Comparison of ENCODE assay signal across 8 cellular contexts in genomic region chr4:56506110-56506705, GRCh38. TPM values are rescaled to one million over a fixed set of nuclear protein-coding genes. Genes with fewer than 3 reads are reported as not detected.
DNase-seq lines count a peak whose midpoint lies in the region; ATAC-seq lines count a peak whose summit lies in the region.

No MANE protein-coding gene starts in this region.

- H3K4me1 ChIP-seq in BLaER1: peaks cover 18% of the 10 kb centered on the region
- H3K4me1 ChIP-seq in HUES64 (ENCODE audit: insufficient read depth, low read length): no peaks in the 10 kb centered on the region
- H3K4me1 ChIP-seq in effector memory CD4-positive, alpha-beta T cell (ENCODE audit: control insufficient read depth, insufficient read depth, low read length, poor library complexity, severe bottlenecking): peaks cover 10% of the 10 kb centered on the region

- WGBS in HUES64: 9% methylated on average over 27 of the region's 28 CpGs

- H3K27me3 ChIP-seq in BLaER1 (peaks cover 27% of the 10 kb centered on the region), HUES64 (ENCODE audit: insufficient read depth, low read length) (peaks cover 23% of the 10 kb centered on the region)
- no peaks in the 10 kb centered on the region for H3K27me3 ChIP-seq in effector memory CD4-positive, alpha-beta T cell (replicated peaks; ENCODE audit: control insufficient read depth, insufficient read depth, low read length, poor library complexity, severe bottlenecking)

- H3K36me3 ChIP-seq in BLaER1: peaks cover 31% of the 10 kb centered on the region
- peaks cover 26% of the 10 kb centered on the region for H3K36me3 ChIP-seq in HUES64 (ENCODE audit: insufficient read depth, low read length)
- H3K36me3 ChIP-seq in effector memory CD4-positive, alpha-beta T cell (ENCODE audit: control insufficient read depth, insufficient read depth, low read length): peaks cover 3% of the 10 kb centered on the region

- H3K4me3 ChIP-seq in BLaER1 (peak overlapping the region; percentile 68), HUES64 (ENCODE audit: low read length) (peak overlapping the region; percentile 64)
- H3K4me3 ChIP-seq in effector memory CD4-positive, alpha-beta T cell (ENCODE audit: insufficient read depth, low read depth, low read length, poor library complexity, severe bottlenecking): peak overlapping the region; percentile 52

- no peaks in the 10 kb centered on the region; the same call in 1 of the 2 replicates for H4K20me1 ChIP-seq in BLaER1

- H3K9me3 ChIP-seq in BLaER1 (no peaks in the 10 kb centered on the region), HUES64 (ENCODE audit: insufficient read depth, low read depth, low read length) (no peaks in the 10 kb centered on the region)
- H3K9me3 ChIP-seq in effector memory CD4-positive, alpha-beta T cell (ENCODE audit: control insufficient read depth, low read length): no peaks in the 10 kb centered on the region

- no peaks in the 10 kb centered on the region for H3K9me3 Mint-ChIP-seq in natural killer cell treated with Interleukin-12 subunit alpha and Interleukin-12 subunit beta and Interleukin-15 and Interleukin-18, amount 100 ng/mL, for 72 hours

- peak overlapping the region; percentile 95 for H3K4me3 Mint-ChIP-seq in natural killer cell treated with Interleukin-12 subunit alpha and Interleukin-12 subunit beta and Interleukin-15 and Interleukin-18, amount 100 ng/mL, for 72 hours

- H3K4me1 Mint-ChIP-seq in natural killer cell treated with Interleukin-12 subunit alpha and Interleukin-12 subunit beta and Interleukin-15 and Interleukin-18, amount 100 ng/mL, for 72 hours (ENCODE audit: low read depth in 2 of 2): peaks cover 12 to 14% of the 10 kb centered on the region in 2 donors

- no peak for DNase-seq in effector memory CD4-positive, alpha-beta T cell
- no peak for DNase-seq in natural killer cell treated with Interleukin-12 subunit alpha and Interleukin-12 subunit beta and Interleukin-15 and Interleukin-18, amount 100 ng/mL, for 72 hours (ENCODE audit: low spot score)
- DNase-seq in kidney tubule cell (ENCODE audit: low spot score) (no peak), posterior vena cava (ENCODE audit: low spot score) (no peak), NCI-H128 (lab: John Stamatoyannopoulos, UW; ENCODE audit: unreplicated experiment) (no peak)

- H3K36me3 Mint-ChIP-seq in natural killer cell treated with Interleukin-12 subunit alpha and Interleukin-12 subunit beta and Interleukin-15 and Interleukin-18, amount 100 ng/mL, for 72 hours: peaks cover 9% of the 10 kb centered on the region

- H3K27ac Mint-ChIP-seq in natural killer cell treated with Interleukin-12 subunit alpha and Interleukin-12 subunit beta and Interleukin-15 and Interleukin-18, amount 100 ng/mL, for 72 hours: peak overlapping the region in 1 of 2 donors; percentile 34

- H3K27me3 Mint-ChIP-seq in natural killer cell treated with Interleukin-12 subunit alpha and Interleukin-12 subunit beta and Interleukin-15 and Interleukin-18, amount 100 ng/mL, for 72 hours: peaks cover 7 to 11% of the 10 kb centered on the region in 2 donors

- H3K27ac ChIP-seq in BLaER1 (peak overlapping the region; percentile 63), HUES64 (ENCODE audit: low read depth, low read length) (no peak overlapping the region)
- no peak overlapping the region for H3K27ac ChIP-seq in effector memory CD4-positive, alpha-beta T cell (ENCODE audit: insufficient read depth, low read length, poor library complexity, severe bottlenecking)

- peak overlapping the region; percentile 83 for H3K4me2 ChIP-seq in BLaER1

- H3K9ac ChIP-seq in BLaER1 (peak overlapping the region; percentile 76), HUES64 (ENCODE audit: low read depth, low read length) (peak overlapping the region; percentile 51; the same call in 1 of the 2 replicates)

- peak in 1 of 2 donors; percentile 51 for ATAC-seq in natural killer cell treated with Interleukin-12 subunit alpha and Interleukin-12 subunit beta and Interleukin-15 and Interleukin-18, amount 100 ng/mL, for 72 hours
- no peak for ATAC-seq in GM18502 (IDR thresholded peaks at IDR 0.05; ENCODE audit: poor library complexity, unreplicated experiment)

- intact Hi-C loops in posterior vena cava (cut with DNase I): no loop called here

RNA-seq across cellular contexts. Expression of gene ARL9, which starts 0.6 kb away (rescaled TPM):
- 0.65 TPM for polyA plus RNA-seq in HUES64 (2013, experiment 1 of 2)
- 0.89 TPM for polyA plus RNA-seq in HUES64 (2013, experiment 2 of 2)
- not detected for total RNA-seq in natural killer cell treated with Interleukin-12 subunit alpha and Interleukin-12 subunit beta and Interleukin-15 and Interleukin-18, amount 100 ng/mL, for 72 hours
- total RNA-seq in posterior vena cava: under 1 TPM; 0.32 to 0.48 TPM

RNA-seq across cellular contexts. Expression of gene SRP72, which starts 38.8 kb away (rescaled TPM):
- 96.8 TPM for polyA plus RNA-seq in HUES64 (2013, experiment 1 of 2)
- polyA plus RNA-seq in HUES64 (2013, experiment 2 of 2): 96.0 TPM
- 100 to 1,000 TPM; 145 to 150 TPM for total RNA-seq in natural killer cell treated with Interleukin-12 subunit alpha and Interleukin-12 subunit beta and Interleukin-15 and Interleukin-18, amount 100 ng/mL, for 72 hours
- total RNA-seq in posterior vena cava: 10 to 100 TPM; 87.5 to 95.3 TPM
